ENCODE assay signal across 20 cellular contexts in genomic region chr3:171363211-171363610, GRCh38.
DNase-seq lines count a peak whose midpoint lies in the region; ATAC-seq, FAIRE-seq and TF ChIP-seq lines count a peak whose summit lies in the region.
"Had no signal": no experiment of that assay in that cellular context is flagged by ENCODE, and none has a peak within 500 bp of the region (broad histone marks: within the 10 kb centered on the region; RNA-seq: fewer than 3 reads in every experiment).

No MANE protein-coding gene starts in this region.

- H3K4me1 Mint-ChIP-seq in activated naive CD4-positive, alpha-beta T cell treated with anti-CD3 and anti-CD28 coated beads, Interleukin-2, amount 10 ng/mL, durations not matched to agents 7 days and 5 days, result no peaks in the 10 kb centered on the region

- H3K36me3 Mint-ChIP-seq in activated naive CD4-positive, alpha-beta T cell treated with anti-CD3 and anti-CD28 coated beads, Interleukin-2, amount 10 ng/mL, durations not matched to agents 7 days and 5 days, result peaks cover 11% of the 10 kb centered on the region

- DNase-seq in D721Med (ENCODE audit: insufficient read length, low spot score), result peak; percentile 16
- peak; percentile 72 for DNase-seq in NCI-H82 treated with DMSO at 0.1 percent for 48 hours (lab: John Stamatoyannopoulos, UW; ENCODE audit: unreplicated experiment)
- DNase-seq in foreskin melanocyte, result peak; percentile 85
- DNase-seq in activated naive CD4-positive, alpha-beta T cell treated with anti-CD3 and anti-CD28 coated beads, Interleukin-2, amount 10 ng/mL, durations not matched to agents 7 days and 5 days, result no peak
- no peak for DNase-seq in NCI-H2107 (lab: John Stamatoyannopoulos, UW)
- DNase-seq: ACHN; Calu3; CD8-positive, alpha-beta T cell; Karpas-422; NCI-H1694; NCI-H2081; NCI-H446 treated with DMSO at 0.1 percent for 48 hours; NK-92 treated with Interleukin-12 subunit alpha and Interleukin-12 subunit beta, amount 100 ng/mL, for 24 hours; Peyer's patch had no signal

- TF ChIP-seq CTCF in D721Med (IDR thresholded peaks at IDR 0.05; ENCODE audit: insufficient read depth, missing control alignments), result no peak

- no peak overlapping the region for H3K4me3 Mint-ChIP-seq in activated naive CD4-positive, alpha-beta T cell treated with anti-CD3 and anti-CD28 coated beads, Interleukin-2, amount 10 ng/mL, durations not matched to agents 7 days and 5 days
- H3K4me3 Mint-ChIP-seq: CD8-positive, alpha-beta T cell; GM23338 had no signal

- H3K27me3 Mint-ChIP-seq in activated naive CD4-positive, alpha-beta T cell treated with anti-CD3 and anti-CD28 coated beads, Interleukin-2, amount 10 ng/mL, durations not matched to agents 7 days and 5 days, result no peaks in the 10 kb centered on the region

- H3K27ac Mint-ChIP-seq in activated naive CD4-positive, alpha-beta T cell treated with anti-CD3 and anti-CD28 coated beads, Interleukin-2, amount 10 ng/mL, durations not matched to agents 7 days and 5 days, result no peak overlapping the region
- H3K27ac Mint-ChIP-seq: CD8-positive, alpha-beta T cell; GM23338 had no signal

- CTCF ChIA-PET in activated naive CD4-positive, alpha-beta T cell treated with anti-CD3 and anti-CD28 coated beads, Interleukin-2, amount 10 ng/mL, durations not matched to agents 7 days and 5 days (lab: Charles Lee), result no interaction called here

- H3K9me3 Mint-ChIP-seq in activated naive CD4-positive, alpha-beta T cell treated with anti-CD3 and anti-CD28 coated beads, Interleukin-2, amount 10 ng/mL, durations not matched to agents 7 days and 5 days, result no peaks in the 10 kb centered on the region
- H3K9me3 Mint-ChIP-seq: CD8-positive, alpha-beta T cell; GM23338 had no signal

- FAIRE-seq in D721Med (lab: Jason Lieb, UNC), result peak; percentile 97
- FAIRE-seq: G401.6, GM12892 had no signal

- ATAC-seq in HG03159 (IDR thresholded peaks at IDR 0.05; ENCODE audit: unreplicated experiment), result no peak
- ATAC-seq in HG03108 (IDR thresholded peaks at IDR 0.05; ENCODE audit: unreplicated experiment), result no peak
- ATAC-seq: CD8-positive, alpha-beta T cell; GM23338; Right ventricle myocardium inferior had no signal

Comparison
In these comparisons a context has a peak if more than half of its experiments do, and no peak if none do; other contexts are left out.
1. DNase-seq: peak in D721Med (single experiment), NCI-H82 treated with DMSO at 0.1 percent for 48 hours (single experiment) and foreskin melanocyte (single experiment); none in activated naive CD4-positive, alpha-beta T cell treated with anti-CD3 and anti-CD28 coated beads, Interleukin-2, amount 10 ng/mL, durations not matched to agents 7 days and 5 days (single experiment) and NCI-H2107 (single experiment).